ENCODE assay signal across 6 cellular contexts in the genomic region with DNA sequence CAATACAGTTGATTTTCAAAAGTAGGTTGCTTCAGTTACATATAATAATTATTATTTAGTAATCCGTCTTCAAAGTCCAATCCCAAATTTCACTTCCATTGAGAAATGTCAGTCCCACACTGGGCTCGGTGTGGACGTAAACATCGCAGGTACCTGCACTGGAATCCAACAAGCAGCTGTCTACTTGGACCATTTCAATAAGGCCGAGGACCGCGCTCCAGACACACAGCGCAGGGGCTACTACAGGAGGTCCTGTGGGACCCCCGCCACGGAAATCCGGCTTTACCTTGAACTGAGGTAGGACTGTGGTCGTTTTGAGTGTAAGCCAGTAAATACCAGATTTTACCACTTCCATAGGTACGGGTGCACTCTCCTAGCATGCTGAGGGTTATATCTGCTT.
"Had no signal": no experiment of that assay in that cellular context is flagged by ENCODE, and none has a peak within 500 bp of the region (broad histone marks: within the 10 kb centered on the region; RNA-seq: fewer than 3 reads in every experiment).

No MANE protein-coding gene starts in this region.

- H3K4me3 ChIP-seq: GM23248 had no signal

- FAIRE-seq: HTR-8/SVneo had no signal

- H3K4me3 Mint-ChIP-seq: H9 had no signal

- DNase-seq: GM23248, GOT3, H9, HCEC 1CT, IMR-90 had no signal

- H3K27ac ChIP-seq: GM23248 had no signal

- H3K9ac ChIP-seq: GM23248 had no signal
